In the genomic region with DNA sequence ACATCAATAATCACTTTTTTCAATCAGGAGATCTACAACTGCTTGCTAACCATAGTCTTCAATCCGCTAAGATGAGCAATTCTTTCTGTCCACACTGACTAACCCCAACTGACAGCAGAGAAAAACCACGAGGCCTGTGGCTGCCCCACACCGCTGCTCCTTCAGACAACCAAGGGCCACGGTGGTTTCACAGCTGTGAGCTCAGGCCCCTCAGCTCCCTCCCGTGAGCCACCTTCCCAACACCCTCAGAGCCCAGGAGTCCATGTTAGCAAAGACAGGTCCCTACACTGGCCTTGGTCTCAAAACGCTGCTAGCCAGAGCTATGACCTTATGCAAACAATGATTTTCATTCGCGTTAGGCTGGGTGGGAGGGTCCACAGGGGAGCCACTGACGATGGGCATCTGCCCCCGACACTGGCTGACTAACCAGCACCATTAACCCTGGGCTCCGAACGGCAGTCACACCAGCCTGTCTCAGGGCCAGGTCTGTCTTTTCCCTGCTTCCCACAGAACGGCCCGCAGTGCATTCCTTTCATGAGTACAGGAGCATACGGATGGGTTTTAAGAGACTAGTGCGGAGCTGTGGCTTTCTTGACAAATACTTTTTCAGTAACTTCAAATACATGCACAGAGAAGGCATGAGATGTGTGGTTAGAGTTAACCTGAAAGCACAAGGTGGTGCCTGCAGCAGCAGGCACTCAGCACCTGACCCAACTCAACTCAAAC, we compare ENCODE assay signal across 7 cellular contexts.
DNase-seq lines count a peak whose midpoint lies in the region; ATAC-seq and TF ChIP-seq lines count a peak whose summit lies in the region.

No MANE protein-coding gene starts in this region.

- no peak for TF ChIP-seq POLR2A in esophagus muscularis mucosa (IDR thresholded peaks at IDR 0.05; ENCODE audit: low read depth)

- no peaks in the 10 kb centered on the region for H3K9me3 Mint-ChIP-seq in activated CD4-positive, alpha-beta T cell treated with anti-CD3 and anti-CD28 coated beads, Interleukin-2, amount 10 ng/mL, durations not matched to agents 7 days and 5 days

- no peak overlapping the region for H3K4me3 ChIP-seq in esophagus muscularis mucosa

- CTCF ChIA-PET in activated CD4-positive, alpha-beta T cell treated with anti-CD3 and anti-CD28 coated beads, Interleukin-2, amount 10 ng/mL, durations not matched to agents 7 days and 5 days (lab: Charles Lee), result interaction anchor here (0.8 to 1.4 kb wide), 5 partner anchors 9 to 52 kb away, joined by 3 to 7 read pairs (median 3); no protein-coding TSS in a partner anchor

- ATAC-seq in HG03108 (IDR thresholded peaks at IDR 0.05; ENCODE audit: unreplicated experiment), result peak; percentile 56

- H3K36me3 Mint-ChIP-seq in activated CD4-positive, alpha-beta T cell treated with anti-CD3 and anti-CD28 coated beads, Interleukin-2, amount 10 ng/mL, durations not matched to agents 7 days and 5 days (ENCODE audit: low read depth), result peaks cover 30% of the 10 kb centered on the region

- WGBS in esophagus muscularis mucosa, result 42% methylated on average over 10 of the region's 16 CpGs

- no peaks in the 10 kb centered on the region for H3K36me3 ChIP-seq in esophagus muscularis mucosa

- H3K4me1 Mint-ChIP-seq in activated CD4-positive, alpha-beta T cell treated with anti-CD3 and anti-CD28 coated beads, Interleukin-2, amount 10 ng/mL, durations not matched to agents 7 days and 5 days, result peaks cover 76% of the 10 kb centered on the region

- no peaks in the 10 kb centered on the region for H3K27me3 Mint-ChIP-seq in activated CD4-positive, alpha-beta T cell treated with anti-CD3 and anti-CD28 coated beads, Interleukin-2, amount 10 ng/mL, durations not matched to agents 7 days and 5 days

- peak; percentile 43 for DNase-seq in GM19240 (ENCODE audit: insufficient read length, low spot score)
- peak; percentile 51 for DNase-seq in activated CD4-positive, alpha-beta T cell treated with anti-CD3 and anti-CD28 coated beads, Interleukin-2, amount 10 ng/mL, durations not matched to agents 7 days and 5 days
- no peak for DNase-seq in esophagus muscularis mucosa (ENCODE audit: extremely low spot score)
- DNase-seq in stimulated activated CD4-positive, alpha-beta T cell treated with anti-CD3 and anti-CD28 coated beads, Interleukin-15, amount 100 ng/mL, for 48 hours (ENCODE audit: low read depth in 2 of 2), result peak; percentile 55 to 62
- no peak for DNase-seq in SHP77 (lab: John Stamatoyannopoulos, UW)
- no peak for DNase-seq in NCI-H1417 (lab: John Stamatoyannopoulos, UW)

- intact Hi-C loops in esophagus muscularis mucosa (cut with DNase I), result no loop called here

- POLR2A ChIA-PET in activated CD4-positive, alpha-beta T cell treated with anti-CD3 and anti-CD28 coated beads, Interleukin-2, amount 10 ng/mL, durations not matched to agents 7 days and 5 days (lab: Charles Lee), result no interaction called here

- H3K27me3 ChIP-seq in esophagus muscularis mucosa, result no peaks in the 10 kb centered on the region

- H3K9me3 ChIP-seq in esophagus muscularis mucosa, result no peaks in the 10 kb centered on the region

- no peak for TF ChIP-seq CTCF in esophagus muscularis mucosa (IDR thresholded peaks at IDR 0.05)

- peaks cover 30 to 77% (median 58%) of the 10 kb centered on the region in 4 donors for H3K4me1 ChIP-seq in esophagus muscularis mucosa

- H3K27ac ChIP-seq in esophagus muscularis mucosa (replicated peaks in 1 of 4), result peak overlapping the region in 3 of 4 donors; percentile 31 to 50 (median 37)

- peak overlapping the region; percentile 54 for H3K27ac Mint-ChIP-seq in activated CD4-positive, alpha-beta T cell treated with anti-CD3 and anti-CD28 coated beads, Interleukin-2, amount 10 ng/mL, durations not matched to agents 7 days and 5 days

- peak overlapping the region; percentile 11 for H3K4me3 Mint-ChIP-seq in activated CD4-positive, alpha-beta T cell treated with anti-CD3 and anti-CD28 coated beads, Interleukin-2, amount 10 ng/mL, durations not matched to agents 7 days and 5 days

- TF ChIP-seq EP300 in esophagus muscularis mucosa (IDR thresholded peaks at IDR 0.05), result no peak

Comparison
In these comparisons a context has a peak if more than half of its experiments do, and no peak if none do; other contexts are left out.
1. DNase-seq: peak in GM19240 (single experiment), activated CD4-positive, alpha-beta T cell treated with anti-CD3 and anti-CD28 coated beads, Interleukin-2, amount 10 ng/mL, durations not matched to agents 7 days and 5 days (single experiment) and stimulated activated CD4-positive, alpha-beta T cell treated with anti-CD3 and anti-CD28 coated beads, Interleukin-15, amount 100 ng/mL, for 48 hours (2 of 2); none in esophagus muscularis mucosa (single experiment), SHP77 (0 of 2) and NCI-H1417 (0 of 3).